In the genomic region with DNA sequence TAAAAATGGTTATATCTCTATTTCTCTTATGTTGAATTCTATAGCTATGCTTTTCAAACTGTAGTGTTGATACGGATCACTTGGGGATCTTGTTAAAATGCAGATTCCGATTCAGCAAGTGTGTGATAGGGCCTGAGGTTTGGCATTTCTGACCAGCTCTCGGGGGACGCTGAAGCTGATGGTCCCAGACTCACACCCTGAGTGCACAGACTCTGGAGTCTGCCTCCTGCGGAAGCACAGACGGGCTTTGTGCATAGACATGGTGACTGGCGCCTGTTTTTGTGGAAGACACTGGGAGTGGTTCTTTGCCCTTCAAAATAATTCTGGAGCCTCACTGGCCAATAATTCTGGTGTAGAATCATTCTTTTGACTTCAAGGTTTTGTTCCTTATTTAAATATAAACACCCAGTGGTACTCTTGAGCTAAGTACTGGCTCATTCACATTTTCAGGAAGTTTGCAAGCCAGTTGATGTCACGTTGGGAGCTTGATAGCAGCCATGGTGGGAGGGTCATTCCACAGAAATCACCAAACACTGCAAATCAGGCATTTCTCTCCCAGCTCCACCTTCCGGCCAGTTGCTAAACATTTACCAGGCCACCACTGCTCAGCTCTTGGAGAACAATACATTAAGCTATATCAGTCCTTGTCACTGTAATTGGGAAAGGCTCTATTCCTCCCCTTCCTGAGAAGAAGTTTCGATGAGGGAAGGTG, we compare ENCODE assay signal across 1 cellular context.
TF ChIP-seq lines count a peak whose summit lies in the region.

No MANE protein-coding gene starts in this region.

TF ChIP-seq in WTC11, 78 proteins besides CTCF, POLR2A, EP300 and RAD21 (continued from another document):
- TF ChIP-seq, protein P1, sequence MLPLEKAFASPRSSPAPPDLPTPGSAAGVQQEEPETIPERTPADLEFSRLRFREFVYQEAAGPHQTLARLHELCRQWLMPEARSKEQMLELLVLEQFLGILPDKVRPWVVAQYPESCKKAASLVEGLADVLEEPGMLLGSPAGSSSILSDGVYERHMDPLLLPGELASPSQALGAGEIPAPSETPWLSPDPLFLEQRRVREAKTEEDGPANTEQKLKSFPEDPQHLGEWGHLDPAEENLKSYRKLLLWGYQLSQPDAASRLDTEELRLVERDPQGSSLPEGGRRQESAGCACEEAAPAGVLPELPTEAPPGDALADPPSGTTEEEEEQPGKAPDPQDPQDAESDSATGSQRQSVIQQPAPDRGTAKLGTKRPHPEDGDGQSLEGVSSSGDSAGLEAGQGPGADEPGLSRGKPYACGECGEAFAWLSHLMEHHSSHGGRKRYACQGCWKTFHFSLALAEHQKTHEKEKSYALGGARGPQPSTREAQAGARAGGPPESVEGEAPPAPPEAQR (CRISPR knock-in tag; IDR thresholded peaks at IDR 0.05) = no peak
- no peak for TF ChIP-seq IRF2 (CRISPR knock-in tag; IDR thresholded peaks at IDR 0.05; ENCODE audit: borderline replicate concordance, low read depth)
- TF ChIP-seq, protein P2, sequence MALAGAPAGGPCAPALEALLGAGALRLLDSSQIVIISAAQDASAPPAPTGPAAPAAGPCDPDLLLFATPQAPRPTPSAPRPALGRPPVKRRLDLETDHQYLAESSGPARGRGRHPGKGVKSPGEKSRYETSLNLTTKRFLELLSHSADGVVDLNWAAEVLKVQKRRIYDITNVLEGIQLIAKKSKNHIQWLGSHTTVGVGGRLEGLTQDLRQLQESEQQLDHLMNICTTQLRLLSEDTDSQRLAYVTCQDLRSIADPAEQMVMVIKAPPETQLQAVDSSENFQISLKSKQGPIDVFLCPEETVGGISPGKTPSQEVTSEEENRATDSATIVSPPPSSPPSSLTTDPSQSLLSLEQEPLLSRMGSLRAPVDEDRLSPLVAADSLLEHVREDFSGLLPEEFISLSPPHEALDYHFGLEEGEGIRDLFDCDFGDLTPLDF (CRISPR knock-in tag; IDR thresholded peaks at IDR 0.05) = no peak
- TF ChIP-seq CREB1 (CRISPR knock-in tag; IDR thresholded peaks at IDR 0.05) = no peak
- TF ChIP-seq, protein P3, sequence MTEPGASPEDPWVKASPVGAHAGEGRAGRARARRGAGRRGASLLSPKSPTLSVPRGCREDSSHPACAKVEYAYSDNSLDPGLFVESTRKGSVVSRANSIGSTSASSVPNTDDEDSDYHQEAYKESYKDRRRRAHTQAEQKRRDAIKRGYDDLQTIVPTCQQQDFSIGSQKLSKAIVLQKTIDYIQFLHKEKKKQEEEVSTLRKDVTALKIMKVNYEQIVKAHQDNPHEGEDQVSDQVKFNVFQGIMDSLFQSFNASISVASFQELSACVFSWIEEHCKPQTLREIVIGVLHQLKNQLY (CRISPR knock-in tag; IDR thresholded peaks at IDR 0.05) = no peak
- no peak for TF ChIP-seq ZNF396 (CRISPR knock-in tag; IDR thresholded peaks at IDR 0.05; ENCODE audit: borderline replicate concordance)
- TF ChIP-seq PRRX2 (CRISPR knock-in tag; IDR thresholded peaks at IDR 0.05) = no peak
- TF ChIP-seq, protein P4, sequence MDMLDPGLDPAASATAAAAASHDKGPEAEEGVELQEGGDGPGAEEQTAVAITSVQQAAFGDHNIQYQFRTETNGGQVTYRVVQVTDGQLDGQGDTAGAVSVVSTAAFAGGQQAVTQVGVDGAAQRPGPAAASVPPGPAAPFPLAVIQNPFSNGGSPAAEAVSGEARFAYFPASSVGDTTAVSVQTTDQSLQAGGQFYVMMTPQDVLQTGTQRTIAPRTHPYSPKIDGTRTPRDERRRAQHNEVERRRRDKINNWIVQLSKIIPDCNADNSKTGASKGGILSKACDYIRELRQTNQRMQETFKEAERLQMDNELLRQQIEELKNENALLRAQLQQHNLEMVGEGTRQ (CRISPR knock-in tag; IDR thresholded peaks at IDR 0.05) = no peak
- TF ChIP-seq, protein P5, sequence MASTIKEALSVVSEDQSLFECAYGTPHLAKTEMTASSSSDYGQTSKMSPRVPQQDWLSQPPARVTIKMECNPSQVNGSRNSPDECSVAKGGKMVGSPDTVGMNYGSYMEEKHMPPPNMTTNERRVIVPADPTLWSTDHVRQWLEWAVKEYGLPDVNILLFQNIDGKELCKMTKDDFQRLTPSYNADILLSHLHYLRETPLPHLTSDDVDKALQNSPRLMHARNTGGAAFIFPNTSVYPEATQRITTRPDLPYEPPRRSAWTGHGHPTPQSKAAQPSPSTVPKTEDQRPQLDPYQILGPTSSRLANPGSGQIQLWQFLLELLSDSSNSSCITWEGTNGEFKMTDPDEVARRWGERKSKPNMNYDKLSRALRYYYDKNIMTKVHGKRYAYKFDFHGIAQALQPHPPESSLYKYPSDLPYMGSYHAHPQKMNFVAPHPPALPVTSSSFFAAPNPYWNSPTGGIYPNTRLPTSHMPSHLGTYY (CRISPR knock-in tag; IDR thresholded peaks at IDR 0.05) = no peak
- no peak for TF ChIP-seq RELA (CRISPR knock-in tag; IDR thresholded peaks at IDR 0.05; ENCODE audit: borderline replicate concordance)
- TF ChIP-seq, protein P6, sequence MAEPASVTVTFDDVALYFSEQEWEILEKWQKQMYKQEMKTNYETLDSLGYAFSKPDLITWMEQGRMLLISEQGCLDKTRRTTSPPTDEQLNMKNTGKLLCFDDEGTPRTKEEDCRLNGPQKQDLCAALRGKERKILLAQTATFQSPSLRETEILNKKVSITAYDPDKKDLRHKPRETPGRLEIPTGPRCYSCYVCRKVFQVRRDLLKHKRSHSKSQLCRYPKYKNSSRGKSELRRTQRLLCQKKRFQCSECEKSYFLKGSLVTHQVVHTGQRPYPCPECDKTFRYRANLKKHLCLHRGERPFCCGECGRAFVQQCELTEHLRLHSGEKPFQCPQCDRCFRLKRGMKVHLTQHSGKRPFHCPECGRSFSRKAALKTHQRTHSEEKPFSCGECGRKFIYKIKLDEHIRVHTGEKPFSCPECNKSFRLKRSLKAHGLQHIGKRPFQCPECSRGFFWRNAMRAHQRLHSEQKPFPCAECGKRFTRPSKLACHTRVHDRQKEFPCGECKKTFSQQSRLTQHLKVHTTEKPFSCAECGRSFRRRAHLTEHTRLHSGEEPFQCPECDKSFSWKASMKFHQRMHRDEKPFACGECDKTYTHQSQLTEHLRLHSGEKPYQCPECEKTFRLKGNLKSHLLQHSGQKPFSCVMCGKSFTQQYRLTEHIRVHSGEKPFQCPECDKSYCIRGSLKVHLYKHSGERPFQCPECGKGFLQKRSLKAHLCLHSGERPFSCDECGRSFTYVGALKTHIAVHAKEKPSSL (CRISPR knock-in tag; conservative IDR thresholded peaks at IDR 0.05) = no peak
- TF ChIP-seq SMAD4 (CRISPR knock-in tag; IDR thresholded peaks at IDR 0.05) = no peak
